ENCODE assay signal across 8 cellular contexts in the genomic region with DNA sequence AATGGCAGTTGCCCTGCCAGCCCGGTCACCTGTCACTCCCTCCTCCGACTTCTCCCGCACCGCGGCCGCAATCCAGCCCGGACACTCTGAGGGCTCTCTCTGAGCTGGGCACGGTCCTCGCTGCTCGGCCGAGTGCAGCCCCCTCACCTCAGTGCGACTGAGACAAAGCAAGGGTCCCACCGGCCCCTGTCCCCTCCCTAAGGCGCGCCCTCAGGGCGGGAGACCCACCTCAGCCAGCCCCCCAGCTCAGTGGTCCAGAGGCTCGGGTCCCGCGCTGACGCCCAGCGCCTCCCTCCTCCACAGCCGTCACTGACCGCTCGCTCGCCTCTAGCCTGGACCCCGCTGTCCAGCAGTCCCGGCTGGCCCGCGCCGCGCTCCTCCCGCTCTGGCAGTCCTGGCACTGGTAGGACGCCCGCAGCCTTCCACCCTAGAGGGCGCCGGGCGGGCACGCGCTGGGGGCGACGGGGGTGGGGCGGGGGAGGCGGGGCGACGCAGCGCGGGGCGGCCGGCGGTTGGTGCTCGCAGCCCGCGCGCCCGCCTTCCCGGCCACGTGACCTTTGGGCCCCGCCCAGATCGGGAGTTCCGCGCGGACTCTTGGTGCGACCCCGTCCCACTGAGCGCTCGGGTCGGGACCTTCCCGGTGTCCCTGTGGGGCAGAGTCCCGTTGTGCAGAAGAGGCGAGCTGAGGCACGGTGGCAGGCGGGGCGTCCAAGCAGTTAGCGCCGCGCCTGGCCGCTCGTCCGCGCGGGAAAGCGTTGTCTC. TPM values are rescaled to one million over a fixed set of nuclear protein-coding genes. Genes with fewer than 3 reads are reported as not detected.
DNase-seq lines count a peak whose midpoint lies in the region; ATAC-seq and TF ChIP-seq lines count a peak whose summit lies in the region.

No MANE protein-coding gene starts in this region.

- H3K9ac ChIP-seq in OCI-LY3 (ENCODE audit: low read length) = peak overlapping the region; percentile 55
- H3K9ac ChIP-seq in mucosa of stomach (ENCODE audit: low read length) = peak overlapping the region; percentile 68

- no peaks in the 10 kb centered on the region for H3K9me3 Mint-ChIP-seq in CD4-positive, alpha-beta T cell

- no peak for TF ChIP-seq CTCF in CD4-positive, alpha-beta T cell (IDR thresholded peaks at IDR 0.05)
- TF ChIP-seq CTCF in OCI-LY3 (IDR thresholded peaks at IDR 0.05; ENCODE audit: low read depth, low read length) = peak; percentile 19; the same call in 1 of the 2 replicates

- no peaks in the 10 kb centered on the region for H3K36me3 Mint-ChIP-seq in CD4-positive, alpha-beta T cell (ENCODE audit: low read depth)

- no peak overlapping the region for H3K27ac ChIP-seq in CD4-positive, alpha-beta T cell (ENCODE audit: low read depth, low read length)
- H3K27ac ChIP-seq in OCI-LY3 (ENCODE audit: low read length) = no peak overlapping the region

- no peaks in the 10 kb centered on the region for H3K36me3 ChIP-seq in OCI-LY3 (replicated peaks; ENCODE audit: low read depth, low read length)
- no peaks in the 10 kb centered on the region for H3K36me3 ChIP-seq in mucosa of stomach (ENCODE audit: control insufficient read depth, insufficient read depth, low read length)

- peaks cover 9% of the 10 kb centered on the region; the same call in 1 of the 2 replicates for H3K4me1 ChIP-seq in OCI-LY3 (ENCODE audit: low read length)
- H3K4me1 ChIP-seq in mucosa of stomach (ENCODE audit: control insufficient read depth, insufficient read depth, low read length) = peaks cover 16% of the 10 kb centered on the region

- H3K79me2 ChIP-seq in OCI-LY3 (ENCODE audit: low read length) = no peaks in the 10 kb centered on the region

- peak overlapping the region; percentile 97 for H2AFZ ChIP-seq in OCI-LY3 (ENCODE audit: low read depth, low read length)

- no peaks in the 10 kb centered on the region for H4K20me1 ChIP-seq in OCI-LY3 (ENCODE audit: insufficient read depth, low read length)

- H3K27ac Mint-ChIP-seq in CD4-positive, alpha-beta T cell = peak overlapping the region; percentile 28

- ATAC-seq in CD4-positive, alpha-beta T cell (ENCODE audit: poor library complexity) = peak; percentile 85
- ATAC-seq in GM19467 (IDR thresholded peaks at IDR 0.05; ENCODE audit: unreplicated experiment) (peak; percentile 68), esophagus mucosa (peak; percentile 81)

- no peaks in the 10 kb centered on the region for H3K9me3 ChIP-seq in CD4-positive, alpha-beta T cell (ENCODE audit: control insufficient read depth, low read length)
- H3K9me3 ChIP-seq in OCI-LY3 (ENCODE audit: insufficient read depth, low read length) (no peaks in the 10 kb centered on the region), mucosa of stomach (ENCODE audit: control insufficient read depth, low read length) (no peaks in the 10 kb centered on the region)

- no peaks in the 10 kb centered on the region for H3K27me3 ChIP-seq in CD4-positive, alpha-beta T cell (ENCODE audit: control insufficient read depth, insufficient read depth, low read length)
- peaks cover 5% of the 10 kb centered on the region for H3K27me3 ChIP-seq in OCI-LY3 (ENCODE audit: low read depth, low read length)
- H3K27me3 ChIP-seq in mucosa of stomach (ENCODE audit: control insufficient read depth, insufficient read depth, low read length) = no peaks in the 10 kb centered on the region

- peak overlapping the region; percentile 85 for H3K4me3 ChIP-seq in OCI-LY3 (ENCODE audit: low read length)
- peak overlapping the region; percentile 51 for H3K4me3 ChIP-seq in mucosa of stomach (ENCODE audit: low read length)

- H3K4me3 Mint-ChIP-seq in CD4-positive, alpha-beta T cell = peak overlapping the region; percentile 95

- intact Hi-C loops in CD4-positive, alpha-beta T cell (cut with DNase I, micrococcal nuclease) = loop anchor here (1.0 to 10.0 kb wide), 8 partner anchors 8 to 560 kb away; partner anchors contain the start of genes DESI1 (in 1 of the 2), EP300 (in 1 of the 2), L3MBTL2 (in 1 of the 2) and MRTFA (in 1 of the 2)

- CTCF ChIA-PET in CD4-positive, alpha-beta T cell (lab: Charles Lee) = interaction anchor here (0.6 to 2.8 kb wide), 6 partner anchors 40 to 800 kb away, joined by 3 to 18 read pairs (median 4); partner anchors contain the start of gene RBX1

- H3K27me3 Mint-ChIP-seq in CD4-positive, alpha-beta T cell = no peaks in the 10 kb centered on the region

- peak overlapping the region; percentile 94 for H3K4me2 ChIP-seq in OCI-LY3 (ENCODE audit: low read length)

- POLR2A ChIA-PET in CD4-positive, alpha-beta T cell (lab: Charles Lee) = interaction anchor here (1.1 to 2.5 kb wide), 3 partner anchors 89 to 274 kb away, joined by 3 to 10 read pairs (median 5); partner anchors contain the start of genes EP300 and RANGAP1

- H3K4me1 Mint-ChIP-seq in CD4-positive, alpha-beta T cell (ENCODE audit: low read depth) = peaks cover 14% of the 10 kb centered on the region

- peak; percentile 62 to 81 (median 73) for DNase-seq in CD4-positive, alpha-beta T cell
- DNase-seq in HT1080 (ENCODE audit: low read depth) = peak; percentile 59
- peak; percentile 81 for DNase-seq in activated T-cell treated with anti-CD3 and anti-CD28 coated beads for 48 hours (ENCODE audit: low read depth)
- DNase-seq in stimulated activated CD8-positive, alpha-beta memory T cell treated with anti-CD3 and anti-CD28 coated beads, Interleukin-4, amount 100 ng/mL, for 48 hours = peak; percentile 89

RNA-seq across cellular contexts. Expression of gene L3MBTL2, which starts 7.9 kb away (rescaled TPM):
- 10 to 100 TPM; 16.4 to 17.5 TPM for total RNA-seq in CD4-positive, alpha-beta T cell
- 25.6 and 25.9 TPM in 2 replicates for total RNA-seq in HT1080 (2014; rRNA removed; shearing (Covaris generic))
- polyA plus RNA-seq in HT1080 (2015; cell fraction: cytosol; rRNA removed) = 15.9 and 17.0 TPM in 2 replicates
- 24.8 and 27.4 TPM in 2 replicates for polyA plus RNA-seq in HT1080 (2015; cell fraction: nucleus; rRNA removed)
- total RNA-seq in esophagus mucosa = 13.2 TPM

RNA-seq across cellular contexts. Expression of gene CHADL, which starts 43.5 kb away (rescaled TPM):
- total RNA-seq in CD4-positive, alpha-beta T cell = 1 to 10 TPM; 1.7 to 1.8 TPM
- total RNA-seq in HT1080 (2014; rRNA removed; shearing (Covaris generic)) = not detected in 2 replicates
- polyA plus RNA-seq in HT1080 (2015; cell fraction: cytosol; rRNA removed) = not detected in 2 replicates
- polyA plus RNA-seq in HT1080 (2015; cell fraction: nucleus; rRNA removed) = not detected in 2 replicates
- 3.9 TPM for total RNA-seq in esophagus mucosa
